ENCODE assay signal across 22 cellular contexts in genomic region chr13:29482504-29482903, GRCh38.
"Had no signal": no experiment of that assay in that cellular context is flagged by ENCODE, and none has a peak within 500 bp of the region (broad histone marks: within the 10 kb centered on the region; RNA-seq: fewer than 3 reads in every experiment).

No MANE protein-coding gene starts in this region.

- H3K4me1 Mint-ChIP-seq: T-cell had no signal

- H3K9me3 ChIP-seq: MG63, Peyer's patch, SK-N-SH had no signal

- H3K4me1 ChIP-seq: Peyer's patch had no signal

- H3K27me3 ChIP-seq: MG63, Peyer's patch had no signal

- H3K9ac ChIP-seq: SK-N-SH had no signal

- DNase-seq: KBM-7; MG63; NCI-H1092; NCI-H1417 treated with DMSO at 0.1 percent for 48 hours; NCI-H146; NCI-H1694 treated with DMSO at 0.1 percent for 48 hours; NCI-H1930; NCI-H2081; NCI-H2107; NCI-H2227 treated with DMSO at 0.1 percent for 48 hours; NCI-H524; NCI-H526 treated with DMSO at 0.1 percent for 48 hours; NCI-H774; NK-92 treated with Interleukin-12 subunit alpha and Interleukin-12 subunit beta, amount 100 ng/mL, for 24 hours; OCI-M1; PC-9; Peyer's patch; SIG-M5; SK-N-SH; SW 1271; T-cell had no signal

- H3K36me3 ChIP-seq: MG63, Peyer's patch had no signal

- H2AFZ ChIP-seq: PC-9 had no signal

- H3K4me3 Mint-ChIP-seq: T-cell had no signal

- H3K27ac ChIP-seq: HL-60, PC-9, Peyer's patch had no signal

- H3K27ac Mint-ChIP-seq: T-cell had no signal

- H3K36me3 Mint-ChIP-seq: T-cell had no signal

- ATAC-seq: T-cell had no signal

- H3K4me3 ChIP-seq: MG63, PC-9, Peyer's patch had no signal

- H3K9me2 ChIP-seq: SK-N-SH had no signal

- H3K4me2 ChIP-seq: PC-9, SK-N-SH had no signal

- H3K9me3 Mint-ChIP-seq: T-cell had no signal
